In the genomic region with DNA sequence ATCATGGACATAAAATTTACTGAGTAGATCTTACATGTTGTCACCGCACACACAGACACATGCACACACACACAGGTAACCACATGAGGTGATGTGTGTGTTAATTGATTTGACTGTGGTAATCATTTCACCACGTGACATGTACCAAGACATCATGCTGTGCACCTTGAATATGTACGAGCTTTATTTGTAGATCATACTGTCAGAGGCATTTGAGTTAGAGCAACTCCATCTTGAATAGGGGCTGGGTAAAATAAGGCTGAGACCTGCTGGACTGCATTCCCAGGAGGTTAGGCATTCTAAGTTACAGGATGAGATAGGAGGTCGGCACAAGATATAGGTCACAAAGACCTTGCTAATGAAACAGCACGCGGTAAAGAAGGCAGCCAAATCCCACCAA, we compare ENCODE assay signal across 1 cellular context.
TF ChIP-seq lines count a peak whose summit lies in the region.

No MANE protein-coding gene starts in this region.

TF ChIP-seq in HepG2, 621 proteins besides CTCF, POLR2A, EP300 and RAD21:
- TF ChIP-seq, protein P1, sequence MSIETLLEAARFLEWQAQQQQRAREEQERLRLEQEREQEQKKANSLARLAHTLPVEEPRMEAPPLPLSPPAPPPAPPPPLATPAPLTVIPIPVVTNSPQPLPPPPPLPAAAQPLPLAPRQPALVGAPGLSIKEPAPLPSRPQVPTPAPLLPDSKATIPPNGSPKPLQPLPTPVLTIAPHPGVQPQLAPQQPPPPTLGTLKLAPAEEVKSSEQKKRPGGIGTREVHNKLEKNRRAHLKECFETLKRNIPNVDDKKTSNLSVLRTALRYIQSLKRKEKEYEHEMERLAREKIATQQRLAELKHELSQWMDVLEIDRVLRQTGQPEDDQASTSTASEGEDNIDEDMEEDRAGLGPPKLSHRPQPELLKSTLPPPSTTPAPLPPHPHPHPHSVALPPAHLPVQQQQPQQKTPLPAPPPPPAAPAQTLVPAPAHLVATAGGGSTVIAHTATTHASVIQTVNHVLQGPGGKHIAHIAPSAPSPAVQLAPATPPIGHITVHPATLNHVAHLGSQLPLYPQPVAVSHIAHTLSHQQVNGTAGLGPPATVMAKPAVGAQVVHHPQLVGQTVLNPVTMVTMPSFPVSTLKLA (IDR thresholded peaks at IDR 0.05): 0 out of 2 replicates have a peak, but pooled peaks have one; percentile 40
- no peak for TF ChIP-seq ZNF17 (CRISPR knock-in tag; IDR thresholded peaks at IDR 0.05)
